9 cellular contexts compared by ENCODE assay signal in genomic region chr9:87714819-87715218, GRCh38. TPM values are rescaled to one million over a fixed set of nuclear protein-coding genes. Genes with fewer than 3 reads are reported as not detected.
A peak's percentile ranks its signal among the peaks of the same experiment; 100 is the strongest.
DNase-seq lines count a peak whose midpoint lies in the region; ATAC-seq and TF ChIP-seq lines count a peak whose summit lies in the region.
"Had no signal": no experiment of that assay in that cellular context is flagged by ENCODE, and none has a peak within 500 bp of the region (broad histone marks: within the 10 kb centered on the region; RNA-seq: fewer than 3 reads in every experiment).

No MANE protein-coding gene starts in this region.

- ATAC-seq in GM18907 (IDR thresholded peaks at IDR 0.05; ENCODE audit: unreplicated experiment) (no peak), HG02885 (IDR thresholded peaks at IDR 0.05; ENCODE audit: poor library complexity, unreplicated experiment) (no peak)
- no peak for ATAC-seq in activated CD4-positive, CD25-positive, alpha-beta regulatory T cell treated with anti-CD3 and anti-CD28 coated beads, Interleukin-2, amount 50 U/mL, for 24 hours

- CTCF ChIA-PET in AG04450 (lab: Charles Lee), result interaction anchor here (1.1 to 2.0 kb wide), 3 partner anchors 31 to 110 kb away, joined by 3 to 10 read pairs (median 7); no protein-coding TSS in a partner anchor

- H3K4me3 ChIP-seq in AG04450 (ENCODE audit: low read depth, low read length) (no peak overlapping the region), colonic mucosa (no peak overlapping the region), neuronal stem cell (ENCODE audit: low read length in 2 of 2) (no peak overlapping the region)

- H3K27me3 ChIP-seq in AG04450 (ENCODE audit: control insufficient read depth, insufficient read depth, low read length), result no peaks in the 10 kb centered on the region
- no peaks in the 10 kb centered on the region for H3K27me3 ChIP-seq in colonic mucosa
- H3K27me3 ChIP-seq in neuronal stem cell (ENCODE audit: control insufficient read depth in 3 of 3, insufficient read depth in 3 of 3, low read depth in 1 of 3, low read length in 3 of 3), result no peaks in the 10 kb centered on the region

- H3K9ac ChIP-seq in colonic mucosa (ENCODE audit: low read depth in 2 of 2, low read length in 2 of 2) (no peak overlapping the region), neuronal stem cell (ENCODE audit: low read depth, low read length, poor library complexity) (no peak overlapping the region)
- H3K9ac ChIP-seq: KMS-11 had no signal

- TF ChIP-seq CTCF in AG04450 (IDR thresholded peaks at IDR 0.05; ENCODE audit: low read depth, low read length) (no peak), colonic mucosa (IDR thresholded peaks at IDR 0.05) (no peak)

- H2BK15ac ChIP-seq in neuronal stem cell (ENCODE audit: low read length), result no peak overlapping the region

- intact Hi-C loops in colonic mucosa (cut with DNase I), result no loop called here

- no peak overlapping the region for H2BK120ac ChIP-seq in neuronal stem cell (ENCODE audit: low read depth, low read length)

- no peaks in the 10 kb centered on the region for H3K36me3 ChIP-seq in colonic mucosa
- peaks cover 0 to 5% of the 10 kb centered on the region in 2 donors for H3K36me3 ChIP-seq in neuronal stem cell (replicated peaks in 1 of 2; ENCODE audit: control insufficient read depth in 2 of 2, insufficient read depth in 2 of 2, low read length in 2 of 2)

- no peaks in the 10 kb centered on the region for H3K9me3 ChIP-seq in AG04450 (ENCODE audit: control insufficient read depth, insufficient read depth, low read length)
- no peaks in the 10 kb centered on the region for H3K9me3 ChIP-seq in colonic mucosa
- no peaks in the 10 kb centered on the region for H3K9me3 ChIP-seq in neuronal stem cell (replicated peaks in 1 of 2; ENCODE audit: control insufficient read depth in 2 of 2, insufficient read depth in 1 of 2, low read depth in 1 of 2, low read length in 2 of 2)

- no peak overlapping the region for H4K8ac ChIP-seq in neuronal stem cell (ENCODE audit: low read depth, low read length)

- POLR2A ChIA-PET in AG04450 (lab: Yijun Ruan, JAX), result interaction anchor here (0.6 to 1.5 kb wide), 3 partner anchors 11 to 369 kb away, joined by 4 to 6 read pairs (median 5); partner anchors contain the start of gene CTSL

- H2AFZ ChIP-seq in neuronal stem cell (ENCODE audit: low read length), result no peak overlapping the region

- no peak overlapping the region for H2BK12ac ChIP-seq in neuronal stem cell (ENCODE audit: low read length)

- no peak overlapping the region for H3K4me2 ChIP-seq in neuronal stem cell (ENCODE audit: insufficient read depth, low read length, poor library complexity, severe bottlenecking)
- H3K4me2 ChIP-seq: KMS-11 had no signal

- no peak overlapping the region for H4K91ac ChIP-seq in neuronal stem cell (ENCODE audit: low read depth, low read length, poor library complexity)

- H3K18ac ChIP-seq in neuronal stem cell (ENCODE audit: low read length), result no peak overlapping the region

- no peak overlapping the region for H3K14ac ChIP-seq in neuronal stem cell (ENCODE audit: low read length)

- WGBS in neuronal stem cell (ENCODE audit: extremely low coverage in 2 of 2, insufficient read length in 2 of 2, insufficient replicate concordance in 1 of 2), 2 donors, result no CpG with 5 or more reads among the region's 2 CpGs

- H3K4ac ChIP-seq in neuronal stem cell (ENCODE audit: low read length), result no peak overlapping the region

- H3K4me1 ChIP-seq in colonic mucosa (no peaks in the 10 kb centered on the region), neuronal stem cell (ENCODE audit: control insufficient read depth in 2 of 2, insufficient read depth in 1 of 2, low read depth in 1 of 2, low read length in 2 of 2) (peaks cover 0 to 1% of the 10 kb centered on the region in 2 donors)

- no peak overlapping the region for H2AK5ac ChIP-seq in neuronal stem cell (ENCODE audit: low read depth, low read length)

- no peak overlapping the region for H2BK5ac ChIP-seq in neuronal stem cell (ENCODE audit: low read length)

- no peak overlapping the region for H3K23ac ChIP-seq in neuronal stem cell (ENCODE audit: low read depth, low read length, poor library complexity)

- H3K79me1 ChIP-seq in neuronal stem cell (ENCODE audit: low read depth, low read length), result no peaks in the 10 kb centered on the region

- H3K27ac ChIP-seq in AG04450 (ENCODE audit: low read depth, low read length), result peak overlapping the region; percentile 76
- peak overlapping the region; percentile 31 for H3K27ac ChIP-seq in colonic mucosa
- no peak overlapping the region for H3K27ac ChIP-seq in neuronal stem cell (replicated peaks; ENCODE audit: low read length)
- H3K27ac ChIP-seq: KMS-11 had no signal

- peak; percentile 62 for DNase-seq in AG04450 (ENCODE audit: low read depth, low spot score)
- DNase-seq in M059J (ENCODE audit: low read depth), result peak; percentile 70
- DNase-seq in colonic mucosa, result no peak
- DNase-seq in midbrain (lab: John Stamatoyannopoulos, UW), result peak; percentile 29
- no peak for DNase-seq in neuronal stem cell (ENCODE audit: low spot score)

RNA-seq across cellular contexts. Expression of gene CTSL, which starts 11.1 kb away (rescaled TPM):
- 180 and 224 TPM in 2 replicates for polyA plus RNA-seq in AG04450 (2011; rRNA removed)
- 51.4 and 54.4 TPM in 2 replicates for polyA minus RNA-seq in AG04450 (2011; rRNA and poly(A)+ RNA removed)
- 174 and 202 TPM in 2 replicates for total RNA-seq in M059J (2014; rRNA removed; shearing (Covaris generic))
- 10 to 100 TPM; 32.1 to 69.9 TPM for total RNA-seq in colonic mucosa
- polyA plus RNA-seq in neuronal stem cell (2013, experiment 1 of 2), result 40.2 TPM
- polyA plus RNA-seq in neuronal stem cell (2013, experiment 2 of 2), result 39.2 TPM

Comparison
In these comparisons a context has a peak if more than half of its experiments do, and no peak if none do; other contexts are left out.
1. DNase-seq: peak in AG04450 (single experiment), M059J (single experiment) and midbrain (single experiment); none in colonic mucosa (single experiment) and neuronal stem cell (single experiment).